1 cellular context compared by ENCODE assay signal in genomic region chr6:25928562-25929324, GRCh38.
TF ChIP-seq lines count a peak whose summit lies in the region.

No MANE protein-coding gene starts in this region.

TF ChIP-seq in liver, 16 proteins besides CTCF, POLR2A, EP300 and RAD21 (continued from another document):
- TF ChIP-seq REST (IDR thresholded peaks at IDR 0.05) (peak; percentile 89), TAF1 (conservative IDR thresholded peaks at IDR 0.05) (peak; percentile 65), EGR1 (IDR thresholded peaks at IDR 0.05; ENCODE audit: low read depth in 2 of 2) (no peak)
